In genomic region chr14:21097616-21098133, GRCh38 we compare ENCODE assay signal across 8 cellular contexts. TPM values are rescaled to one million over a fixed set of nuclear protein-coding genes. Genes with fewer than 3 reads are reported as not detected.
DNase-seq lines count a peak whose midpoint lies in the region; ATAC-seq, FAIRE-seq and TF ChIP-seq lines count a peak whose summit lies in the region.

No MANE protein-coding gene starts in this region.

- TF ChIP-seq CTCF in cardiac muscle cell (IDR thresholded peaks at IDR 0.05; ENCODE audit: low read depth, low read length), result no peak
- no peak for TF ChIP-seq CTCF in mammary epithelial cell (conservative IDR thresholded peaks at IDR 0.05 in 1 of 2, IDR thresholded peaks at IDR 0.05 in 1 of 2; ENCODE audit: extremely low read depth in 1 of 2, insufficient read depth in 1 of 2, low read depth in 1 of 2, low read length in 2 of 2)

- no peak overlapping the region for H3K18ac ChIP-seq in mesenchymal stem cell (ENCODE audit: low read depth in 1 of 2, low read length in 2 of 2)

- no TSS peak for BruUV-seq in mammary epithelial cell (replicated peaks; lab: Mats Ljungman, UMichigan)

- dilution Hi-C loops in mammary epithelial cell (cut with HindIII; ENCODE audit: low sequenced_read_pairs), result no loop called here

- H3K79me1 ChIP-seq in mesenchymal stem cell (replicated peaks; ENCODE audit: low read length, poor library complexity, severe bottlenecking), result peaks cover 14% of the 10 kb centered on the region

- H3K36me3 ChIP-seq in cardiac muscle cell (peaks cover 6% of the 10 kb centered on the region), mammary epithelial cell (ENCODE audit: insufficient read depth, low read length) (no peaks in the 10 kb centered on the region), mesenchymal stem cell (ENCODE audit: control insufficient read depth in 1 of 2, insufficient read depth in 2 of 2, low read depth in 1 of 2, low read length in 2 of 2) (peaks cover 6 to 7% of the 10 kb centered on the region in 2 experiments), aorta (ENCODE audit: control insufficient read depth in 1 of 2, insufficient read depth in 2 of 2, low read length in 1 of 2) (no peaks in the 10 kb centered on the region)

- no peak for FAIRE-seq in RCC 7860 (lab: Jason Lieb, UNC)

- H3K9ac ChIP-seq in mammary epithelial cell (ENCODE audit: insufficient read depth, low read length) (peak overlapping the region; percentile 41), mesenchymal stem cell (ENCODE audit: low read length) (peak overlapping the region; percentile 47)

- H2BK15ac ChIP-seq in mesenchymal stem cell (ENCODE audit: low read depth, poor library complexity, severe bottlenecking), result no peak overlapping the region

- intact Hi-C loops in cardiac septum (cut with DNase I), result no loop called here
- intact Hi-C loops in mammary epithelial cell (cut with micrococcal nuclease), result loop anchor here (5.0 kb wide), 1 partner anchor 485 kb away; no protein-coding TSS in a partner anchor
- intact Hi-C loops in aorta (cut with DNase I), result no loop called here

- CTCF ChIA-PET in mammary epithelial cell (lab: Charles Lee; ENCODE audit: low non-redundant PET), result no interaction called here

- in situ Hi-C loops in mammary epithelial cell (cut with MboI; ENCODE audit: low sequenced_read_pairs in 2 of 2), result loop anchor here in 1 of 2 donors (10.0 to 25.0 kb wide), 2 partner anchors 83 to 410 kb away; partner anchors contain the start of genes ANG and RNASE4

- peak in 1 of 2 donors; percentile 62 for DNase-seq in cardiac muscle cell (ENCODE audit: low read depth in 1 of 2, low spot score in 1 of 2)
- DNase-seq in cardiac septum (ENCODE audit: low spot score), result no peak
- no peak for DNase-seq in mammary epithelial cell
- no peak for DNase-seq in mesenchymal stem cell
- peak; percentile 61 to 80 for DNase-seq in aorta
- no peak for DNase-seq in stimulated activated CD4-positive, alpha-beta T cell treated with anti-CD3 and anti-CD28 coated beads, Interleukin-1b, Interleukin-23, amount 100 ng/mL, for 48 hours
- no peak for DNase-seq in RCC 7860 (ENCODE audit: low spot score)

- H3K23ac ChIP-seq in mesenchymal stem cell (ENCODE audit: low read length in 2 of 2), result no peak overlapping the region

- peak overlapping the region; percentile 49 for H2BK120ac ChIP-seq in mesenchymal stem cell (ENCODE audit: low read depth, low read length)

- peaks cover 3% of the 10 kb centered on the region for H3K27me3 ChIP-seq in cardiac muscle cell
- H3K27me3 ChIP-seq in mammary epithelial cell (ENCODE audit: insufficient read depth, low read length), result no peaks in the 10 kb centered on the region
- no peaks in the 10 kb centered on the region for H3K27me3 ChIP-seq in mesenchymal stem cell (ENCODE audit: control insufficient read depth in 1 of 2, insufficient read depth in 1 of 2, low read length in 2 of 2)
- no peaks in the 10 kb centered on the region for H3K27me3 ChIP-seq in aorta (ENCODE audit: control insufficient read depth in 1 of 2, insufficient read depth in 2 of 2, low read length in 1 of 2)

- no peak overlapping the region for H3K14ac ChIP-seq in mesenchymal stem cell (ENCODE audit: low read length in 2 of 2)

- H3K4me1 ChIP-seq in cardiac muscle cell (ENCODE audit: low read depth) (peaks cover 37% of the 10 kb centered on the region), mammary epithelial cell (ENCODE audit: insufficient read depth, low read length) (peaks cover 44% of the 10 kb centered on the region), mesenchymal stem cell (ENCODE audit: control insufficient read depth, insufficient read depth, low read depth, low read length) (peaks cover 29% of the 10 kb centered on the region), aorta (ENCODE audit: control insufficient read depth in 1 of 2, insufficient read depth in 2 of 2, low read length in 2 of 2) (no peaks in the 10 kb centered on the region)

- H3K4ac ChIP-seq in mesenchymal stem cell (ENCODE audit: low read depth in 1 of 2, low read length in 2 of 2), result no peak overlapping the region

- no peak overlapping the region for H2BK5ac ChIP-seq in mesenchymal stem cell (ENCODE audit: low read depth, low read length, poor library complexity, severe bottlenecking)

- H3K4me3 ChIP-seq in cardiac muscle cell, result peak overlapping the region; percentile 73
- peak overlapping the region; percentile 56 to 65 (median 62) for H3K4me3 ChIP-seq in mammary epithelial cell (replicated peaks in 1 of 3; ENCODE audit: insufficient read depth in 1 of 3, low read depth in 2 of 3, low read length in 3 of 3)
- H3K4me3 ChIP-seq in mesenchymal stem cell (ENCODE audit: insufficient read depth in 1 of 2, low read depth in 1 of 2, low read length in 2 of 2), result peak overlapping the region; percentile 58 to 70
- H3K4me3 ChIP-seq in aorta (ENCODE audit: low read length in 2 of 2), result peak overlapping the region; percentile 84 to 97

- no peaks in the 10 kb centered on the region for H4K20me1 ChIP-seq in mammary epithelial cell (ENCODE audit: insufficient read depth, low read length)

- peak overlapping the region; percentile 92 for H3K27ac ChIP-seq in cardiac muscle cell
- H3K27ac ChIP-seq in mammary epithelial cell (ENCODE audit: insufficient read depth, low read depth, low read length), result no peak overlapping the region
- peak overlapping the region; percentile 88 for H3K27ac ChIP-seq in mesenchymal stem cell (ENCODE audit: low read length, poor library complexity, severe bottlenecking)
- peak overlapping the region; percentile 65 to 97 for H3K27ac ChIP-seq in aorta (ENCODE audit: low read depth in 1 of 2, low read length in 2 of 2)

- no peak overlapping the region for H2BK12ac ChIP-seq in mesenchymal stem cell (ENCODE audit: low read length in 2 of 2)

- H4K91ac ChIP-seq in mesenchymal stem cell (ENCODE audit: low read length), result no peak overlapping the region

- peak overlapping the region; percentile 63 for H3K4me2 ChIP-seq in mammary epithelial cell (ENCODE audit: insufficient read depth, low read depth, low read length)
- peak overlapping the region; percentile 70 for H3K4me2 ChIP-seq in mesenchymal stem cell (ENCODE audit: low read length, poor library complexity, severe bottlenecking)

- H4K8ac ChIP-seq in mesenchymal stem cell (ENCODE audit: low read length), result no peak overlapping the region

- peak overlapping the region; percentile 9 for H2AK5ac ChIP-seq in mesenchymal stem cell (ENCODE audit: low read length, severe bottlenecking)

- no peaks in the 10 kb centered on the region for H3K9me3 ChIP-seq in cardiac muscle cell (ENCODE audit: low read depth)
- no peaks in the 10 kb centered on the region for H3K9me3 ChIP-seq in mammary epithelial cell (replicated peaks; ENCODE audit: insufficient read depth, low read length)
- no peaks in the 10 kb centered on the region for H3K9me3 ChIP-seq in mesenchymal stem cell (ENCODE audit: control insufficient read depth, low read length)
- no peaks in the 10 kb centered on the region for H3K9me3 ChIP-seq in aorta (ENCODE audit: control insufficient read depth, low read length)

- WGBS in mammary epithelial cell (ENCODE audit: low coverage, missing lambda C conversion rate), result 0% methylated on average over 3 of the region's 22 CpGs
- 9% methylated on average over 10 of the region's 22 CpGs for WGBS in mesenchymal stem cell
- WGBS in aorta, 2 donors, result 0 to 2% methylated on average over 14 to 22 of the region's 22 CpGs

- peak overlapping the region; percentile 22 for H2AFZ ChIP-seq in mammary epithelial cell (ENCODE audit: low read depth, low read length)
- no peak overlapping the region for H2AFZ ChIP-seq in mesenchymal stem cell (ENCODE audit: low read depth, low read length)

- H3K79me2 ChIP-seq in mammary epithelial cell (ENCODE audit: insufficient read depth, low read length), result peaks cover 79% of the 10 kb centered on the region

- peak; percentile 9 for ATAC-seq in aorta (ENCODE audit: low FRiP score)
- ATAC-seq in GM21381 (IDR thresholded peaks at IDR 0.05; ENCODE audit: unreplicated experiment), result no peak

RNA-seq across cellular contexts. Expression of gene ZNF219, which starts 0.8 kb away (rescaled TPM):
- total RNA-seq in cardiac muscle cell, result 143 and 154 TPM in 2 replicates
- polyA plus RNA-seq in cardiac muscle cell, result 49.5 and 77.0 TPM in 2 replicates
- total RNA-seq in cardiac septum, result 51.1 TPM
- 10 to 100 TPM; 25.0 to 62.1 TPM for total RNA-seq in mammary epithelial cell
- polyA plus RNA-seq in mammary epithelial cell, result 37.9 TPM
- polyA minus RNA-seq in mammary epithelial cell, result 4.9 TPM
- 13.0 TPM for polyA plus RNA-seq in mesenchymal stem cell (2013, experiment 1 of 2)
- polyA plus RNA-seq in mesenchymal stem cell (2013, experiment 2 of 2), result 11.8 TPM
- total RNA-seq in aorta, result 10 to 100 TPM; 33.0 to 41.3 TPM
- 10 to 100 TPM; 24.5 to 39.4 TPM for polyA plus RNA-seq in aorta

RNA-seq across cellular contexts. Expression of gene TMEM253, which starts 3.2 kb away (rescaled TPM):
- 0.46 and 1.2 TPM in 2 replicates for total RNA-seq in cardiac muscle cell
- 1.3 and 2.4 TPM in 2 replicates for polyA plus RNA-seq in cardiac muscle cell
- 0.48 TPM for total RNA-seq in cardiac septum
- total RNA-seq in mammary epithelial cell, result 1 to 10 TPM in 1 of 2 donors, under 1 TPM in 1; 0.33 to 2.3 TPM
- 1.8 TPM for polyA plus RNA-seq in mammary epithelial cell
- polyA minus RNA-seq in mammary epithelial cell, result not detected
- polyA plus RNA-seq in mesenchymal stem cell (2013, experiment 1 of 2), result 0.46 TPM
- 0.40 TPM for polyA plus RNA-seq in mesenchymal stem cell (2013, experiment 2 of 2)
- not detected for total RNA-seq in aorta
- polyA plus RNA-seq in aorta, result 1 to 10 TPM in 1 of 2 donors, under 1 TPM in 1; 0.64 to 6.4 TPM

RNA-seq across cellular contexts. Expression of gene ARHGEF40, which starts 27.6 kb away (rescaled TPM):
- total RNA-seq in cardiac muscle cell (32.9 and 41.7 TPM in 2 replicates), cardiac septum (26.3 TPM), mammary epithelial cell (10 to 100 TPM; 15.2 to 26.0 TPM), aorta (10 to 100 TPM; 40.5 to 68.3 TPM)
- polyA plus RNA-seq in cardiac muscle cell (26.4 and 31.6 TPM in 2 replicates), mammary epithelial cell (9.8 TPM), aorta (10 to 100 TPM in 1 of 2 donors, 1 to 10 TPM in 1; 5.4 to 24.3 TPM)
- 34.7 TPM for polyA minus RNA-seq in mammary epithelial cell
- 30.1 TPM for polyA plus RNA-seq in mesenchymal stem cell (2013, experiment 1 of 2)
- 27.5 TPM for polyA plus RNA-seq in mesenchymal stem cell (2013, experiment 2 of 2)

RNA-seq across cellular contexts. Expression of gene RNASE8, which starts 40.1 kb away (rescaled TPM):
- not detected in 2 replicates for total RNA-seq in cardiac muscle cell
- not detected in 2 replicates for polyA plus RNA-seq in cardiac muscle cell
- not detected for total RNA-seq in cardiac septum
- total RNA-seq in mammary epithelial cell, result not detected
- not detected for polyA plus RNA-seq in mammary epithelial cell
- not detected for polyA minus RNA-seq in mammary epithelial cell
- not detected for polyA plus RNA-seq in mesenchymal stem cell (2013, experiment 1 of 2)
- not detected for polyA plus RNA-seq in mesenchymal stem cell (2013, experiment 2 of 2)
- not detected for total RNA-seq in aorta
- under 1 TPM in 1 of 2 donors, not detected in 1; 1.00 TPM for polyA plus RNA-seq in aorta

RNA-seq across cellular contexts. Expression of gene RNASE7, which starts 55.5 kb away (rescaled TPM):
- total RNA-seq in cardiac muscle cell, result not detected in 2 replicates
- not detected in 2 replicates for polyA plus RNA-seq in cardiac muscle cell
- total RNA-seq in cardiac septum, result not detected
- 10 to 100 TPM; 33.3 to 43.0 TPM for total RNA-seq in mammary epithelial cell
- polyA plus RNA-seq in mammary epithelial cell, result 30.9 TPM
- polyA minus RNA-seq in mammary epithelial cell, result 28.5 TPM
- not detected for polyA plus RNA-seq in mesenchymal stem cell (2013, experiment 1 of 2)
- polyA plus RNA-seq in mesenchymal stem cell (2013, experiment 2 of 2), result not detected
- not detected for total RNA-seq in aorta
- polyA plus RNA-seq in aorta, result not detected

Comparison
In these comparisons a context has a peak if more than half of its experiments do, and no peak if none do; other contexts are left out.
1. DNase-seq: peak in aorta (2 of 2); none in cardiac septum (single experiment), mammary epithelial cell (single experiment), mesenchymal stem cell (single experiment), stimulated activated CD4-positive, alpha-beta T cell treated with anti-CD3 and anti-CD28 coated beads, Interleukin-1b, Interleukin-23, amount 100 ng/mL, for 48 hours (single experiment) and RCC 7860 (single experiment).
2. Peak in every context shown above with its lines, with median percentiles within 50 percentile points of each other: H3K4me3 ChIP-seq.